ENCODE assay signal across 8 cellular contexts in the genomic region with DNA sequence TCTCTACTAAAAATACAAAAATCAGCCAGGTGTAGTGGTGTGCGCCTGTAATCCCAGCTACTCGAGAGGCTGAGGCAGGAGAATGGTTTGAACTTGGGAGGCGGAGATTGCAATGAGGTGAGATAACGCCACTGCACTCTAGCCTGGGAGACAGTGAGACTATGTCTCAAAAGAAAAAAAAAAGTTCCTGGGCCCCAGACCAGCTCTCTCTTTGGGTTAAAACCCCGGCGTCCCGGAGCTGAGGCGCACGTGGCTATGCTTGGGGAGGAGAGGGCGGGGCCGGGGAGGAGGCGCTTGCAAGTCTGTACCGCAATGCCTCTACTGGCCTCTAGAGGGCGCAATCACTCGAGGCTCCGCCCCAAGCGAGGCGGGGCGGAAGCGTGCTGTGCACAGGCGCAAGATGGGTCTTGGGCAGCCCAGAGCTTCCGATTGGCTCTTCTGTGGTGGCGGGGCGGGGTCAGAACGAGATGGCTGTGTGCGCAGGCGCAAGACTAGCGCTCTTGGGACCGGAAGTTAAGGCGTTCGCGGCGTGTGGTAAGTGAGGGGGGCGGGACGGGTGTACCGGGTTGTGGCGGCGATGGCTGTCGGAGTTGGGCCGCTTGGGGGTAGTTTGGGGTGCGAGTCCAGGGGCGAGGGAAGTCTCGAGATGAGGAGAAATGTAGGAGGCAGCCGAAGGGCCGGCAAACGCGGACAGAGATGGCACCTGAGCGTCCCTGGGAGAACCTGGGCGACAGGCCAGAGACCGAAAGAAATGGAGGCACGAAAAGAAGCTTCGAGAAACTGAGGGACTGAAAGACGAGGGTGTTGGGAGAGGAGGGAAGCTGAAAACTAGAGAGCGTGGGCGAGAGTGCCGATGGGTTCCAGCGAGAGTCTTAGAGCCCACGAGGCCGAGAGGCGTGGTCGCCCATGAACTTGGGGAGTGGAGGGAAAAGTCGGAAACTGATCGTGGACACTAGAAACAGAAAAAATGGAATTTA. TPM values are rescaled to one million over a fixed set of nuclear protein-coding genes. Genes with fewer than 3 reads are reported as not detected.
DNase-seq lines count a peak whose midpoint lies in the region; ATAC-seq and TF ChIP-seq lines count a peak whose summit lies in the region.

A gene with protein sequence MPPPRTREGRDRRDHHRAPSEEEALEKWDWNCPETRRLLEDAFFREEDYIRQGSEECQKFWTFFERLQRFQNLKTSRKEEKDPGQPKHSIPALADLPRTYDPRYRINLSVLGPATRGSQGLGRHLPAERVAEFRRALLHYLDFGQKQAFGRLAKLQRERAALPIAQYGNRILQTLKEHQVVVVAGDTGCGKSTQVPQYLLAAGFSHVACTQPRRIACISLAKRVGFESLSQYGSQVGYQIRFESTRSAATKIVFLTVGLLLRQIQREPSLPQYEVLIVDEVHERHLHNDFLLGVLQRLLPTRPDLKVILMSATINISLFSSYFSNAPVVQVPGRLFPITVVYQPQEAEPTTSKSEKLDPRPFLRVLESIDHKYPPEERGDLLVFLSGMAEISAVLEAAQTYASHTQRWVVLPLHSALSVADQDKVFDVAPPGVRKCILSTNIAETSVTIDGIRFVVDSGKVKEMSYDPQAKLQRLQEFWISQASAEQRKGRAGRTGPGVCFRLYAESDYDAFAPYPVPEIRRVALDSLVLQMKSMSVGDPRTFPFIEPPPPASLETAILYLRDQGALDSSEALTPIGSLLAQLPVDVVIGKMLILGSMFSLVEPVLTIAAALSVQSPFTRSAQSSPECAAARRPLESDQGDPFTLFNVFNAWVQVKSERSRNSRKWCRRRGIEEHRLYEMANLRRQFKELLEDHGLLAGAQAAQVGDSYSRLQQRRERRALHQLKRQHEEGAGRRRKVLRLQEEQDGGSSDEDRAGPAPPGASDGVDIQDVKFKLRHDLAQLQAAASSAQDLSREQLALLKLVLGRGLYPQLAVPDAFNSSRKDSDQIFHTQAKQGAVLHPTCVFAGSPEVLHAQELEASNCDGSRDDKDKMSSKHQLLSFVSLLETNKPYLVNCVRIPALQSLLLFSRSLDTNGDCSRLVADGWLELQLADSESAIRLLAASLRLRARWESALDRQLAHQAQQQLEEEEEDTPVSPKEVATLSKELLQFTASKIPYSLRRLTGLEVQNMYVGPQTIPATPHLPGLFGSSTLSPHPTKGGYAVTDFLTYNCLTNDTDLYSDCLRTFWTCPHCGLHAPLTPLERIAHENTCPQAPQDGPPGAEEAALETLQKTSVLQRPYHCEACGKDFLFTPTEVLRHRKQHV (plus strand): TSS at position 497 of the 977 bp plus-strand sequence. CDS start 3,716 bp downstream, outside the sequence.

- peaks cover 10 to 15% of the 10 kb centered on the region in 2 donors for H3K4me1 ChIP-seq in thoracic aorta (ENCODE audit: control insufficient read depth in 1 of 2, low read depth in 2 of 2)

- peaks cover 19 to 32% of the 10 kb centered on the region in 2 donors for H3K36me3 Mint-ChIP-seq in activated naive CD4-positive, alpha-beta T cell treated with anti-CD3 and anti-CD28 coated beads, Interleukin-2, amount 50 U/mL, for 72 hours

- H3K9me3 ChIP-seq in thoracic aorta, result no peaks in the 10 kb centered on the region

- H3K27ac ChIP-seq in thoracic aorta, result peak within 1 kb of the TSS in 1 of 2 donors; percentile 56

- peak; percentile 93 for ATAC-seq in HG02610 (IDR thresholded peaks at IDR 0.05; ENCODE audit: unreplicated experiment)
- ATAC-seq in activated naive CD4-positive, alpha-beta T cell treated with anti-CD3 and anti-CD28 coated beads, Interleukin-2, amount 50 U/mL, for 72 hours, result peak; percentile 97 to 98
- ATAC-seq in omental fat pad (ENCODE audit: low FRiP score), result peak; percentile 100
- ATAC-seq in thoracic aorta (ENCODE audit: insufficient number of reproducible peaks, low FRiP score, low read depth), result peak; percentile 99

- peak within 1 kb of the TSS; percentile 95 for H3K4me3 ChIP-seq in thoracic aorta

- peaks cover 0 to 3% of the 10 kb centered on the region in 2 donors for H3K9me3 Mint-ChIP-seq in activated naive CD4-positive, alpha-beta T cell treated with anti-CD3 and anti-CD28 coated beads, Interleukin-2, amount 50 U/mL, for 72 hours

- TF ChIP-seq POLR2A in GM10847 (IDR thresholded peaks at IDR 0.05; ENCODE audit: extremely low read depth, insufficient read length), result peak; percentile 78

- TF ChIP-seq CTCF in omental fat pad (IDR thresholded peaks at IDR 0.05) (peak in 2 of 3 donors; percentile 93 to 94), thoracic aorta (IDR thresholded peaks at IDR 0.05) (peak; percentile 99)

- peaks cover 16% of the 10 kb centered on the region for H3K36me3 ChIP-seq in thoracic aorta

- H3K27ac Mint-ChIP-seq in activated naive CD4-positive, alpha-beta T cell treated with anti-CD3 and anti-CD28 coated beads, Interleukin-2, amount 50 U/mL, for 72 hours, result peak within 1 kb of the TSS; percentile 95 to 98

- no peaks in the 10 kb centered on the region for H3K27me3 ChIP-seq in thoracic aorta (replicated peaks; ENCODE audit: insufficient read depth)

- peak; percentile 96 for DNase-seq in NCI-H1092 treated with DMSO at 0.1 percent for 48 hours (lab: John Stamatoyannopoulos, UW)
- peak; percentile 72 for DNase-seq in SKM-1 (lab: John Stamatoyannopoulos, UW; ENCODE audit: unreplicated experiment)
- peak; percentile 98 to 100 for DNase-seq in activated naive CD4-positive, alpha-beta T cell treated with anti-CD3 and anti-CD28 coated beads, Interleukin-2, amount 50 U/mL, for 72 hours (ENCODE audit: low spot score in 2 of 2)
- DNase-seq in glomerular endothelial cell (ENCODE audit: extremely low read depth, low read depth, low spot score), result peak; percentile 86
- peak; percentile 92 for DNase-seq in omental fat pad (ENCODE audit: low spot score)
- peak; percentile 94 for DNase-seq in thoracic aorta (ENCODE audit: low spot score)

RNA-seq across cellular contexts. Expression of the gene that starts here (rescaled TPM):
- total RNA-seq in activated naive CD4-positive, alpha-beta T cell treated with anti-CD3 and anti-CD28 coated beads, Interleukin-2, amount 50 U/mL, for 72 hours, result 10 to 100 TPM; 16.7 to 19.2 TPM
- total RNA-seq in glomerular endothelial cell (13.9 and 21.6 TPM in 2 replicates), omental fat pad (10 to 100 TPM in 3 of 4 donors, 1 to 10 TPM in 1; 9.5 to 22.2 (median 14.7) TPM), thoracic aorta (10 to 100 TPM; 20.4 to 21.3 TPM)
